ENCODE assay signal across 19 cellular contexts in genomic region chr2:105989070-105989469, GRCh38.
DNase-seq lines count a peak whose midpoint lies in the region; ATAC-seq and TF ChIP-seq lines count a peak whose summit lies in the region.
"Had no signal": no experiment of that assay in that cellular context is flagged by ENCODE, and none has a peak within 500 bp of the region (broad histone marks: within the 10 kb centered on the region; RNA-seq: fewer than 3 reads in every experiment).

No MANE protein-coding gene starts in this region.

- TF ChIP-seq CTCF in left lung (IDR thresholded peaks at IDR 0.05) = no peak

- H3K4me3 Mint-ChIP-seq in CD4-positive, CD25-positive, alpha-beta regulatory T cell = peak overlapping the region in 1 of 4 donors; percentile 17
- no peak overlapping the region for H3K4me3 Mint-ChIP-seq in CD8-positive, alpha-beta memory T cell
- H3K4me3 Mint-ChIP-seq in activated T-helper 17 cell treated with anti-CD3 and anti-CD28 coated beads, Interleukin-2, amount 50 U/mL, for 72 hours = no peak overlapping the region
- H3K4me3 Mint-ChIP-seq: CD14-positive monocyte had no signal

- intact Hi-C loops in left lung (cut with DNase I) = no loop called here

- peak overlapping the region in 2 of 3 donors; percentile 60 to 79 for H3K27ac Mint-ChIP-seq in CD4-positive, CD25-positive, alpha-beta regulatory T cell
- peak overlapping the region in 2 of 8 donors; percentile 12 to 31 for H3K27ac Mint-ChIP-seq in CD8-positive, alpha-beta memory T cell
- H3K27ac Mint-ChIP-seq in activated T-helper 17 cell treated with anti-CD3 and anti-CD28 coated beads, Interleukin-2, amount 50 U/mL, for 72 hours = no peak overlapping the region
- H3K27ac Mint-ChIP-seq: CD14-positive monocyte had no signal

- ATAC-seq in CD4-positive, CD25-positive, alpha-beta regulatory T cell (ENCODE audit: low read depth in 2 of 2) = no peak
- ATAC-seq in activated T-helper 17 cell treated with anti-CD3 and anti-CD28 coated beads, Interleukin-2, amount 50 U/mL, for 72 hours (replicated peaks) = peak; percentile 39
- ATAC-seq in GM21528 (IDR thresholded peaks at IDR 0.05; ENCODE audit: low FRiP score, unreplicated experiment) (no peak), left lung (no peak)
- ATAC-seq: A549 had no signal

- H3K9me3 Mint-ChIP-seq in CD4-positive, CD25-positive, alpha-beta regulatory T cell = peaks cover 0 to 46% (median 16%) of the 10 kb centered on the region in 7 donors
- H3K9me3 Mint-ChIP-seq in CD8-positive, alpha-beta memory T cell = peaks cover 39 to 56% (median 40%) of the 10 kb centered on the region in 5 donors
- peaks cover 19% of the 10 kb centered on the region for H3K9me3 Mint-ChIP-seq in activated T-helper 17 cell treated with anti-CD3 and anti-CD28 coated beads, Interleukin-2, amount 50 U/mL, for 72 hours

- H3K4me1 Mint-ChIP-seq in CD4-positive, CD25-positive, alpha-beta regulatory T cell = peaks cover 6 to 37% (median 26%) of the 10 kb centered on the region in 4 donors
- H3K4me1 Mint-ChIP-seq in CD8-positive, alpha-beta memory T cell = peaks cover 17 to 37% (median 31%) of the 10 kb centered on the region in 3 donors
- H3K4me1 Mint-ChIP-seq in activated T-helper 17 cell treated with anti-CD3 and anti-CD28 coated beads, Interleukin-2, amount 50 U/mL, for 72 hours = peaks cover 17% of the 10 kb centered on the region

- peaks cover 16% of the 10 kb centered on the region for H3K36me3 Mint-ChIP-seq in CD4-positive, CD25-positive, alpha-beta regulatory T cell
- H3K36me3 Mint-ChIP-seq in CD8-positive, alpha-beta memory T cell = peaks cover 3 to 60% (median 14%) of the 10 kb centered on the region in 3 donors
- no peaks in the 10 kb centered on the region for H3K36me3 Mint-ChIP-seq in activated T-helper 17 cell treated with anti-CD3 and anti-CD28 coated beads, Interleukin-2, amount 50 U/mL, for 72 hours (ENCODE audit: low read depth)
- H3K36me3 Mint-ChIP-seq: CD14-positive monocyte had no signal

- CTCF ChIA-PET in CD8-positive, alpha-beta memory T cell (lab: Charles Lee) = no interaction called here

- peaks cover 22 to 43% of the 10 kb centered on the region in 2 experiments for H3K9me3 ChIP-seq in CD4-positive, CD25-positive, alpha-beta regulatory T cell (ENCODE audit: control insufficient read depth in 2 of 2, low read length in 2 of 2)
- peaks cover 22% of the 10 kb centered on the region for H3K9me3 ChIP-seq in CD8-positive, alpha-beta memory T cell (ENCODE audit: low read length)
- peaks cover 0 to 44% of the 10 kb centered on the region in 2 donors for H3K9me3 ChIP-seq in left lung
- H3K9me3 ChIP-seq: A549, BE2C had no signal

- no peaks in the 10 kb centered on the region for H3K36me3 ChIP-seq in CD4-positive, CD25-positive, alpha-beta regulatory T cell (ENCODE audit: control insufficient read depth, insufficient read depth, low read length)
- H3K36me3 ChIP-seq in CD8-positive, alpha-beta memory T cell (ENCODE audit: insufficient read depth, low read length) = no peaks in the 10 kb centered on the region
- H3K36me3 ChIP-seq in left lung = no peaks in the 10 kb centered on the region
- H3K36me3 ChIP-seq: BE2C had no signal

- peaks cover 9% of the 10 kb centered on the region for H3K4me1 ChIP-seq in CD4-positive, CD25-positive, alpha-beta regulatory T cell (ENCODE audit: control insufficient read depth, insufficient read depth, low read length, poor library complexity, severe bottlenecking)
- peaks cover 28% of the 10 kb centered on the region for H3K4me1 ChIP-seq in CD8-positive, alpha-beta memory T cell (ENCODE audit: insufficient read depth, low read length)
- H3K4me1 ChIP-seq in left lung = no peaks in the 10 kb centered on the region
- H3K4me1 ChIP-seq: A549, BE2C had no signal

- no peak for DNase-seq in CD4-positive, CD25-positive, alpha-beta regulatory T cell
- DNase-seq in CD8-positive, alpha-beta memory T cell = no peak
- DNase-seq in left lung = no peak
- DNase-seq in activated CD8-positive, alpha-beta memory T cell treated with anti-CD3 and anti-CD28 coated beads, Interleukin-2, amount 50 U/mL, for 4 hours = no peak
- DNase-seq: 8988T, ACHN, AML-193, BE2C, DMS 273 treated with DMSO at 0.1 percent for 48 hours, DND-41, GM23248, H7, HCEC 1CT had no signal

- H3K4me3 ChIP-seq in CD4-positive, CD25-positive, alpha-beta regulatory T cell (ENCODE audit: low read depth, low read length) = no peak overlapping the region
- peak overlapping the region; percentile 35 for H3K4me3 ChIP-seq in CD8-positive, alpha-beta memory T cell (ENCODE audit: low read length)
- no peak overlapping the region for H3K4me3 ChIP-seq in left lung
- H3K4me3 ChIP-seq: A549; BLaER1 treated with 17β-estradiol and CSF1 and Interleukin-3, amounts not matched to agents 10 nM and 100 nM; GM23248 had no signal

- POLR2A ChIA-PET in CD8-positive, alpha-beta memory T cell (lab: Charles Lee) = no interaction called here

- H3K27me3 ChIP-seq in CD4-positive, CD25-positive, alpha-beta regulatory T cell (ENCODE audit: control insufficient read depth, insufficient read depth, low read length) = no peaks in the 10 kb centered on the region
- H3K27me3 ChIP-seq in CD8-positive, alpha-beta memory T cell (ENCODE audit: insufficient read depth, low read length, poor library complexity, severe bottlenecking) = no peaks in the 10 kb centered on the region
- no peaks in the 10 kb centered on the region for H3K27me3 ChIP-seq in left lung
- H3K27me3 ChIP-seq: BE2C; BLaER1 treated with 17β-estradiol and CSF1 and Interleukin-3, amounts not matched to agents 10 nM and 100 nM had no signal

- peaks cover 6% of the 10 kb centered on the region for H3K27me3 Mint-ChIP-seq in CD4-positive, CD25-positive, alpha-beta regulatory T cell
- H3K27me3 Mint-ChIP-seq in CD8-positive, alpha-beta memory T cell = no peaks in the 10 kb centered on the region
- no peaks in the 10 kb centered on the region for H3K27me3 Mint-ChIP-seq in activated T-helper 17 cell treated with anti-CD3 and anti-CD28 coated beads, Interleukin-2, amount 50 U/mL, for 72 hours
- H3K27me3 Mint-ChIP-seq: CD4-positive, alpha-beta memory T cell had no signal

- no peak overlapping the region for H3K27ac ChIP-seq in CD4-positive, CD25-positive, alpha-beta regulatory T cell (ENCODE audit: insufficient read depth, low read length, poor library complexity, severe bottlenecking)
- H3K27ac ChIP-seq in CD8-positive, alpha-beta memory T cell (ENCODE audit: low read depth, low read length) = no peak overlapping the region
- no peak overlapping the region for H3K27ac ChIP-seq in left lung
- H3K27ac ChIP-seq: A549; BLaER1 treated with 17β-estradiol and CSF1 and Interleukin-3, amounts not matched to agents 10 nM and 100 nM; GM23248 had no signal
